ENCODE assay signal across 15 cellular contexts in genomic region chr15:95227235-95227634, GRCh38.
"Had no signal": no experiment of that assay in that cellular context is flagged by ENCODE, and none has a peak within 500 bp of the region (broad histone marks: within the 10 kb centered on the region; RNA-seq: fewer than 3 reads in every experiment).

No MANE protein-coding gene starts in this region.

- H3K4me3 ChIP-seq: coronary artery, thyroid gland, vagina had no signal

- H3K9me3 ChIP-seq: neutrophil, thyroid gland, vagina had no signal

- H3K27ac ChIP-seq: coronary artery, neutrophil, thyroid gland, vagina, WERI-Rb-1 had no signal

- ATAC-seq: activated CD8-positive, alpha-beta T cell treated with anti-CD3 and anti-CD28 coated beads, Interleukin-2, amount 10 ng/mL, durations not matched to agents 7 days and 5 days; stimulated activated effector memory CD8-positive, alpha-beta T cell treated with anti-CD3 and anti-CD28 coated beads, Interleukin-12 subunit alpha, Interleukin-12 subunit beta, amount 100 ng/mL, for 72 hours had no signal

- DNase-seq: activated CD4-positive, alpha-beta T cell treated with anti-CD3 and anti-CD28 coated beads for 48 hours; activated CD8-positive, alpha-beta T cell treated with anti-CD3 and anti-CD28 coated beads, Interleukin-2, amount 10 ng/mL, durations not matched to agents 7 days and 5 days; activated naive CD4-positive, alpha-beta T cell treated with anti-CD3 and anti-CD28 coated beads for 36 hours; central memory CD4-positive, alpha-beta T cell; effector CD4-positive, alpha-beta T cell; hippocampal formation; kidney glomerular epithelial cell; midbrain; small intestine; thyroid gland; WERI-Rb-1 had no signal

- H3K27me3 ChIP-seq: neutrophil, thyroid gland, vagina had no signal

- H3K4me3 Mint-ChIP-seq: activated CD8-positive, alpha-beta T cell treated with anti-CD3 and anti-CD28 coated beads, Interleukin-2, amount 10 ng/mL, durations not matched to agents 7 days and 5 days; activated naive CD4-positive, alpha-beta T cell treated with anti-CD3 and anti-CD28 coated beads for 36 hours; stimulated activated effector memory CD8-positive, alpha-beta T cell treated with anti-CD3 and anti-CD28 coated beads, Interleukin-12 subunit alpha, Interleukin-12 subunit beta, amount 100 ng/mL, for 72 hours had no signal

- H3K4me1 ChIP-seq: thyroid gland, vagina had no signal

- H3K36me3 Mint-ChIP-seq: stimulated activated effector memory CD8-positive, alpha-beta T cell treated with anti-CD3 and anti-CD28 coated beads, Interleukin-12 subunit alpha, Interleukin-12 subunit beta, amount 100 ng/mL, for 72 hours had no signal

- H3K36me3 ChIP-seq: neutrophil, thyroid gland, vagina, WERI-Rb-1 had no signal

- FAIRE-seq: small intestine had no signal

- H3K27ac Mint-ChIP-seq: activated CD8-positive, alpha-beta T cell treated with anti-CD3 and anti-CD28 coated beads, Interleukin-2, amount 10 ng/mL, durations not matched to agents 7 days and 5 days; activated naive CD4-positive, alpha-beta T cell treated with anti-CD3 and anti-CD28 coated beads for 36 hours; stimulated activated effector memory CD8-positive, alpha-beta T cell treated with anti-CD3 and anti-CD28 coated beads, Interleukin-12 subunit alpha, Interleukin-12 subunit beta, amount 100 ng/mL, for 72 hours had no signal

- H3K4me1 Mint-ChIP-seq: stimulated activated effector memory CD8-positive, alpha-beta T cell treated with anti-CD3 and anti-CD28 coated beads, Interleukin-12 subunit alpha, Interleukin-12 subunit beta, amount 100 ng/mL, for 72 hours had no signal
